17 cellular contexts compared by ENCODE assay signal in the genomic region with DNA sequence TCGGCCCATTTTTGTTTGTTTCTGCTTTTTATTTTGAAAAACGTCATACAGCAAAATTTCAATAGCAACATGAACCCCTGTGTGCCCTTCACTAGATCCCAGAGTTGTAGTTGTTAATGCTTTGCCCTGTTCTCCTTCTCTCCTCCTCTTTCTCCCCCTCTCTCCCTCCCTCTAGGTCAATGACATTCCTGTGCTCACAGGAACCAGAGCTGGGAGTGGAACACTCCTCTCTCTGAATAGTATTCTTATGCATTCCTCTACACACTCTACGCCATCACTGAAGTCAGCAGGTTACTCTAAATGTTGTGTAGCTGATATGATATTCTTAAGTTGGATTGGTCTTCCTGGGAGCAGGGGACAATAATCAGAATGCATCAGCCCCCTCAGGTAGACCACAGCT.
"Had no signal": no experiment of that assay in that cellular context is flagged by ENCODE, and none has a peak within 500 bp of the region (broad histone marks: within the 10 kb centered on the region; RNA-seq: fewer than 3 reads in every experiment).

No MANE protein-coding gene starts in this region.

- H3K36me3 ChIP-seq: cardiac muscle cell, vagina had no signal

- H3K27ac ChIP-seq: cardiac muscle cell, SK-N-MC, vagina had no signal

- H3K27ac Mint-ChIP-seq: activated B cell treated with CpG ODN at 0.5 μM for 24 hours; activated CD8-positive, alpha-beta T cell treated with anti-CD3 and anti-CD28 coated beads for 36 hours; activated naive CD4-positive, alpha-beta T cell treated with anti-CD3 and anti-CD28 coated beads, Interleukin-2, amount 50 U/mL, for 24 hours; effector memory CD8-positive, alpha-beta T cell had no signal

- H3K4me1 Mint-ChIP-seq: activated B cell treated with CpG ODN at 0.5 μM for 24 hours had no signal

- DNase-seq: activated B cell treated with CpG ODN at 0.5 μM for 24 hours; activated CD4-positive, alpha-beta T cell treated with anti-CD3 and anti-CD28 coated beads for 48 hours; activated effector memory CD4-positive, alpha-beta T cell treated with anti-CD3 and anti-CD28 coated beads, Interleukin-2, amount 50 U/mL, for 16 hours; activated T-cell treated with anti-CD3 and anti-CD28 coated beads, Interleukin-2, amount 50 U/mL, for 4 hours; amniotic stem cell; effector memory CD8-positive, alpha-beta T cell; left cardiac atrium; midbrain; occipital lobe; posterior cingulate gyrus; retina; stimulated activated CD4-positive, alpha-beta T cell treated with anti-CD3 and anti-CD28 coated beads, Interleukin-12 subunit alpha, Interleukin-12 subunit beta, amount 100 ng/mL, for 4 hours had no signal

- H3K27me3 ChIP-seq: vagina had no signal

- H3K4me3 Mint-ChIP-seq: activated B cell treated with CpG ODN at 0.5 μM for 24 hours; activated CD8-positive, alpha-beta T cell treated with anti-CD3 and anti-CD28 coated beads for 36 hours; activated naive CD4-positive, alpha-beta T cell treated with anti-CD3 and anti-CD28 coated beads, Interleukin-2, amount 50 U/mL, for 24 hours; activated T-cell treated with anti-CD3 and anti-CD28 coated beads, Interleukin-2, amount 50 U/mL, for 4 hours; effector memory CD8-positive, alpha-beta T cell had no signal

- H3K9me3 Mint-ChIP-seq: activated B cell treated with CpG ODN at 0.5 μM for 24 hours; activated CD8-positive, alpha-beta T cell treated with anti-CD3 and anti-CD28 coated beads for 36 hours; activated naive CD4-positive, alpha-beta T cell treated with anti-CD3 and anti-CD28 coated beads, Interleukin-2, amount 50 U/mL, for 24 hours; activated T-cell treated with anti-CD3 and anti-CD28 coated beads, Interleukin-2, amount 50 U/mL, for 4 hours; effector memory CD8-positive, alpha-beta T cell had no signal

- ATAC-seq: activated CD8-positive, alpha-beta T cell treated with anti-CD3 and anti-CD28 coated beads for 36 hours; activated T-cell treated with anti-CD3 and anti-CD28 coated beads, Interleukin-2, amount 50 U/mL, for 4 hours; effector memory CD8-positive, alpha-beta T cell; left cardiac atrium had no signal

- H3K4me3 ChIP-seq: cardiac muscle cell, SK-N-MC, vagina had no signal

- H3K9me3 ChIP-seq: vagina had no signal

- H3K36me3 Mint-ChIP-seq: activated naive CD4-positive, alpha-beta T cell treated with anti-CD3 and anti-CD28 coated beads, Interleukin-2, amount 50 U/mL, for 24 hours had no signal
